Comparison of ENCODE assay signal across 8 cellular contexts in the genomic region with DNA sequence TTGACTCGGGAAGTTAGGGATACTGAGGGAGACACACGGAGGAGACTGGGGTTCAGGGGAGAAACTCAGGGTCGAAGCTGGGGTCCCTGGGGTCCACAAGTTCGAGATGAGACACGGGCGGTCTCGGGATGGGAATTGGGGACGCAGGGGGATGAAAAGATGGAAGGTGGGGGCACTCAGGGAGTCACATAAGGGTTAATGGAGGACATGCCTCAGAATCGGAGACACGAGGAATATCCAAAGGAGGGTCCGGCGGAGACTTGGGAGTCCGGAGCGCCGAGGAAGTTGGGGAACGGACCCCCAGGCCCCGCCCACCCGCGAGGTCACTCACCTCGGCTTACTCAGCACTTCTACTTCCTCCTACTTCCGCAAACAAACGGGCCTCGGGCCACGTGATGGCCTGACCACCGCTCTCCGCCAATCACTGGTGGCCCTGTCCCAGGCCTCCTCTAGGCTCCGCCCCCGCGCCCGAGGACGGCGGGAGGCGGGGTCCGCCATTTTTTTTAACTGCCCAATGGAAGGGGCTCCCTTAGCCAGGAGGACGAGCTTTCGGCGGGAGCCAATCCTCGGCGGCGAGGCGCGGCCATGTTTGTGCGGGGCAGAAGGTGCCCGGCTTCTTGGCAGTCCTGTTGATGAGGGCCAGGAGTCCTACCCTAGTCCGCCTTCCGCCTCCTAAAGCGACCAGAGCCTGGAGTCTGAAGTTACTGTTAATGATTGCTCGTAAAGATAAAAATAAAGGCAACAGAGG. TPM values are rescaled to one million over a fixed set of nuclear protein-coding genes. Genes with fewer than 3 reads are reported as not detected.
DNase-seq lines count a peak whose midpoint lies in the region; ATAC-seq and FAIRE-seq lines count a peak whose summit lies in the region.

A gene with protein sequence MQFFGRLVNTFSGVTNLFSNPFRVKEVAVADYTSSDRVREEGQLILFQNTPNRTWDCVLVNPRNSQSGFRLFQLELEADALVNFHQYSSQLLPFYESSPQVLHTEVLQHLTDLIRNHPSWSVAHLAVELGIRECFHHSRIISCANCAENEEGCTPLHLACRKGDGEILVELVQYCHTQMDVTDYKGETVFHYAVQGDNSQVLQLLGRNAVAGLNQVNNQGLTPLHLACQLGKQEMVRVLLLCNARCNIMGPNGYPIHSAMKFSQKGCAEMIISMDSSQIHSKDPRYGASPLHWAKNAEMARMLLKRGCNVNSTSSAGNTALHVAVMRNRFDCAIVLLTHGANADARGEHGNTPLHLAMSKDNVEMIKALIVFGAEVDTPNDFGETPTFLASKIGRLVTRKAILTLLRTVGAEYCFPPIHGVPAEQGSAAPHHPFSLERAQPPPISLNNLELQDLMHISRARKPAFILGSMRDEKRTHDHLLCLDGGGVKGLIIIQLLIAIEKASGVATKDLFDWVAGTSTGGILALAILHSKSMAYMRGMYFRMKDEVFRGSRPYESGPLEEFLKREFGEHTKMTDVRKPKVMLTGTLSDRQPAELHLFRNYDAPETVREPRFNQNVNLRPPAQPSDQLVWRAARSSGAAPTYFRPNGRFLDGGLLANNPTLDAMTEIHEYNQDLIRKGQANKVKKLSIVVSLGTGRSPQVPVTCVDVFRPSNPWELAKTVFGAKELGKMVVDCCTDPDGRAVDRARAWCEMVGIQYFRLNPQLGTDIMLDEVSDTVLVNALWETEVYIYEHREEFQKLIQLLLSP (minus strand): TSS at position 378 of the 748 bp plus-strand sequence. CDS start 12,404 bp downstream, outside the sequence.

- H3K27ac Mint-ChIP-seq in effector memory CD8-positive, alpha-beta T cell: peak within 1 kb of the TSS; percentile 94 to 96

- H3K9me3 ChIP-seq in mesenchymal stem cell (ENCODE audit: control insufficient read depth, low read length): no peaks in the 10 kb centered on the region

- WGBS in mesenchymal stem cell: 8% methylated on average over 48 of the region's 48 CpGs

- H3K79me1 ChIP-seq in mesenchymal stem cell (replicated peaks; ENCODE audit: low read length, poor library complexity, severe bottlenecking): peaks cover 8% of the 10 kb centered on the region

- peak within 1 kb of the TSS; percentile 34 for H2AK5ac ChIP-seq in mesenchymal stem cell (ENCODE audit: low read length, severe bottlenecking)

- H3K4me1 ChIP-seq in mesenchymal stem cell (ENCODE audit: control insufficient read depth, insufficient read depth, low read depth, low read length): peaks cover 18% of the 10 kb centered on the region

- peak within 1 kb of the TSS; percentile 32 for H2BK5ac ChIP-seq in mesenchymal stem cell (ENCODE audit: low read depth, low read length, poor library complexity, severe bottlenecking)

- peak; percentile 99 for DNase-seq in COLO668 (lab: John Stamatoyannopoulos, UW; ENCODE audit: unreplicated experiment)
- peak; percentile 91 for DNase-seq in HTR-8/SVneo (ENCODE audit: insufficient read length, low spot score)
- peak; percentile 99 for DNase-seq in NOMO-1 treated with dmso at 0.1 percent for 144 hours (lab: John Stamatoyannopoulos, UW; ENCODE audit: unreplicated experiment)
- DNase-seq in activated CD8-positive, alpha-beta memory T cell treated with anti-CD3 and anti-CD28 coated beads for 48 hours (ENCODE audit: low read depth in 2 of 3, low spot score in 2 of 3): peak; percentile 89 to 99 (median 93)
- DNase-seq in effector memory CD8-positive, alpha-beta T cell: peak; percentile 95 to 97 (median 95)
- DNase-seq in mesenchymal stem cell: peak; percentile 99
- peak; percentile 96 for DNase-seq in stimulated activated CD8-positive, alpha-beta memory T cell treated with anti-CD3 and anti-CD28 coated beads, Interleukin-12 subunit alpha, Interleukin-12 subunit beta, amount 100 ng/mL, for 4 hours (ENCODE audit: low read depth)

- H2BK15ac ChIP-seq in mesenchymal stem cell (ENCODE audit: low read depth, poor library complexity, severe bottlenecking): peak within 1 kb of the TSS; percentile 80

- H3K36me3 Mint-ChIP-seq in effector memory CD8-positive, alpha-beta T cell (ENCODE audit: insufficient read depth): peaks cover 18% of the 10 kb centered on the region

- ATAC-seq in GM21367 (IDR thresholded peaks at IDR 0.05; ENCODE audit: unreplicated experiment): peak; percentile 72
- peak; percentile 85 for ATAC-seq in effector memory CD8-positive, alpha-beta T cell (replicated peaks)

- peak within 1 kb of the TSS; percentile 92 for H2BK120ac ChIP-seq in mesenchymal stem cell (ENCODE audit: low read depth, low read length)

- peak within 1 kb of the TSS; percentile 53 to 90 for H3K4me3 ChIP-seq in mesenchymal stem cell (ENCODE audit: insufficient read depth in 1 of 2, low read depth in 1 of 2, low read length in 2 of 2)

- no peaks in the 10 kb centered on the region for H3K9me3 Mint-ChIP-seq in effector memory CD8-positive, alpha-beta T cell

- H3K27me3 ChIP-seq in mesenchymal stem cell (ENCODE audit: control insufficient read depth in 1 of 2, insufficient read depth in 1 of 2, low read length in 2 of 2): no peaks in the 10 kb centered on the region

- H3K4me2 ChIP-seq in mesenchymal stem cell (ENCODE audit: low read length, poor library complexity, severe bottlenecking): peak within 1 kb of the TSS; percentile 68

- H3K27me3 Mint-ChIP-seq in effector memory CD8-positive, alpha-beta T cell: no peaks in the 10 kb centered on the region

- peak within 1 kb of the TSS; percentile 99 for H4K91ac ChIP-seq in mesenchymal stem cell (ENCODE audit: low read length)

- H3K4me3 Mint-ChIP-seq in effector memory CD8-positive, alpha-beta T cell: peak within 1 kb of the TSS; percentile 88 to 97

- peak within 1 kb of the TSS; percentile 18 for H2AFZ ChIP-seq in mesenchymal stem cell (ENCODE audit: low read depth, low read length)

- peak within 1 kb of the TSS; percentile 96 to 98 for H3K18ac ChIP-seq in mesenchymal stem cell (ENCODE audit: low read depth in 1 of 2, low read length in 2 of 2)

- H3K27ac ChIP-seq in mesenchymal stem cell (ENCODE audit: low read length, poor library complexity, severe bottlenecking): peak within 1 kb of the TSS; percentile 64

- peak within 1 kb of the TSS; percentile 96 for H4K8ac ChIP-seq in mesenchymal stem cell (ENCODE audit: low read length)

- peak within 1 kb of the TSS; percentile 99 for H3K9ac ChIP-seq in mesenchymal stem cell (ENCODE audit: low read length)

- H3K36me3 ChIP-seq in mesenchymal stem cell (ENCODE audit: control insufficient read depth in 1 of 2, insufficient read depth in 2 of 2, low read depth in 1 of 2, low read length in 2 of 2): no peaks in the 10 kb centered on the region

- H3K4me1 Mint-ChIP-seq in effector memory CD8-positive, alpha-beta T cell (ENCODE audit: low read depth in 2 of 2): peaks cover 30 to 39% of the 10 kb centered on the region in 2 donors

- H3K4ac ChIP-seq in mesenchymal stem cell (ENCODE audit: low read depth in 1 of 2, low read length in 2 of 2): peak within 1 kb of the TSS; percentile 79 to 99

- peak within 1 kb of the TSS in 1 of 2 experiments; percentile 46 for H3K23ac ChIP-seq in mesenchymal stem cell (ENCODE audit: low read length in 2 of 2)

- peak within 1 kb of the TSS in 1 of 2 experiments; percentile 13 for H3K14ac ChIP-seq in mesenchymal stem cell (ENCODE audit: low read length in 2 of 2)

- H2BK12ac ChIP-seq in mesenchymal stem cell (ENCODE audit: low read length in 2 of 2): peak within 1 kb of the TSS; percentile 99

- FAIRE-seq in HTR-8/SVneo (lab: Jason Lieb, UNC): no peak

RNA-seq across cellular contexts. Expression of the gene that starts here (rescaled TPM):
- 3.7 TPM for polyA plus RNA-seq in mesenchymal stem cell (2013, experiment 1 of 2)
- 4.4 TPM for polyA plus RNA-seq in mesenchymal stem cell (2013, experiment 2 of 2)

Comparison
In these comparisons a context has a peak if more than half of its experiments do, and no peak if none do; other contexts are left out.
1. Peak in every context shown above with its lines: DNase-seq, ATAC-seq, H3K4me3 ChIP-seq and H3K27ac ChIP-seq.